In genomic region chr5:74194196-74194595, GRCh38 we compare ENCODE assay signal across 28 cellular contexts.
"Had no signal": no experiment of that assay in that cellular context is flagged by ENCODE, and none has a peak within 500 bp of the region (broad histone marks: within the 10 kb centered on the region; RNA-seq: fewer than 3 reads in every experiment).

No MANE protein-coding gene starts in this region.

- H3K9me3 ChIP-seq: ovary, psoas muscle, right lobe of liver, sigmoid colon, thoracic aorta, thyroid gland, tibial nerve, upper lobe of left lung, vagina had no signal

- H3K27me3 ChIP-seq: neural progenitor cell, ovary, right lobe of liver, sigmoid colon, spleen, thyroid gland, tibial nerve, upper lobe of left lung, vagina had no signal

- DNase-seq: natural killer cell; occipital lobe; ovary; posterior cingulate gyrus; psoas muscle; right cardiac atrium; right lobe of liver; sigmoid colon; spleen; stimulated activated CD4-positive, alpha-beta T cell treated with anti-CD3 and anti-CD28 coated beads, Interleukin-12 subunit alpha, Interleukin-12 subunit beta, amount 100 ng/mL, for 4 hours; stimulated activated CD4-positive, alpha-beta T cell treated with anti-CD3 and anti-CD28 coated beads, Interleukin-1b, Interleukin-23, amount 100 ng/mL, for 48 hours; stimulated activated CD4-positive, alpha-beta T cell treated with anti-CD3 and anti-CD28 coated beads, Interleukin-4, amount 100 ng/mL, for 1 hour; stimulated activated CD4-positive, alpha-beta T cell treated with anti-CD3 and anti-CD28 coated beads, Interleukin-4, amount 100 ng/mL, for 4 hours; stimulated activated CD8-positive, alpha-beta memory T cell treated with anti-CD3 and anti-CD28 coated beads, Interleukin-4, amount 100 ng/mL, for 48 hours; stimulated activated naive CD4-positive, alpha-beta T cell; stimulated activated naive CD8-positive, alpha-beta T cell treated with anti-CD3 and anti-CD28 coated beads, Interleukin-15, amount 100 ng/mL, for 72 hours; stimulated activated naive CD8-positive, alpha-beta T cell treated with anti-CD3 and anti-CD28 coated beads, Interleukin-15, Interleukin-2, amounts not matched to agents 100 U/mL and 50 U/mL, for 24 hours; substantia nigra; thyroid gland; upper lobe of left lung had no signal

- H3K27ac ChIP-seq: neural progenitor cell, ovary, parathyroid adenoma, psoas muscle, right lobe of liver, sigmoid colon, skin epidermis, spleen, thoracic aorta, thyroid gland, tibial nerve, upper lobe of left lung, vagina had no signal

- H3K79me2 ChIP-seq: parathyroid adenoma had no signal

- H3K4me2 ChIP-seq: neural progenitor cell, smooth muscle cell had no signal

- H2AFZ ChIP-seq: neural progenitor cell, parathyroid adenoma had no signal

- H3K9ac ChIP-seq: neural progenitor cell, parathyroid adenoma had no signal

- ATAC-seq: natural killer cell; psoas muscle; right cardiac atrium; right lobe of liver; stimulated activated memory B cell treated with anti-CD40 and anti-IgM and Interleukin-4, amounts not matched to agents 10 μg/mL and 1 μg/mL and 100 μg/mL, for 72 hours; stimulated activated naive CD8-positive, alpha-beta T cell treated with anti-CD3 and anti-CD28 coated beads, Interleukin-15, amount 100 ng/mL, for 72 hours; stimulated activated naive CD8-positive, alpha-beta T cell treated with anti-CD3 and anti-CD28 coated beads, Interleukin-15, Interleukin-2, amounts not matched to agents 100 U/mL and 50 U/mL, for 24 hours had no signal

- H3K4me1 ChIP-seq: neural progenitor cell, parathyroid adenoma, psoas muscle, right lobe of liver, sigmoid colon, spleen, thyroid gland, tibial nerve, upper lobe of left lung, vagina had no signal

- H3K36me3 ChIP-seq: neural progenitor cell, ovary, right lobe of liver, sigmoid colon, spleen, thoracic aorta, thyroid gland, tibial nerve, upper lobe of left lung, vagina had no signal

- H3K4me3 ChIP-seq: neural progenitor cell, ovary, psoas muscle, right lobe of liver, sigmoid colon, skin epidermis, smooth muscle cell, spleen, thoracic aorta, thyroid gland, tibial nerve, upper lobe of left lung, vagina had no signal
